Comparison of ENCODE assay signal across 7 cellular contexts in the genomic region with DNA sequence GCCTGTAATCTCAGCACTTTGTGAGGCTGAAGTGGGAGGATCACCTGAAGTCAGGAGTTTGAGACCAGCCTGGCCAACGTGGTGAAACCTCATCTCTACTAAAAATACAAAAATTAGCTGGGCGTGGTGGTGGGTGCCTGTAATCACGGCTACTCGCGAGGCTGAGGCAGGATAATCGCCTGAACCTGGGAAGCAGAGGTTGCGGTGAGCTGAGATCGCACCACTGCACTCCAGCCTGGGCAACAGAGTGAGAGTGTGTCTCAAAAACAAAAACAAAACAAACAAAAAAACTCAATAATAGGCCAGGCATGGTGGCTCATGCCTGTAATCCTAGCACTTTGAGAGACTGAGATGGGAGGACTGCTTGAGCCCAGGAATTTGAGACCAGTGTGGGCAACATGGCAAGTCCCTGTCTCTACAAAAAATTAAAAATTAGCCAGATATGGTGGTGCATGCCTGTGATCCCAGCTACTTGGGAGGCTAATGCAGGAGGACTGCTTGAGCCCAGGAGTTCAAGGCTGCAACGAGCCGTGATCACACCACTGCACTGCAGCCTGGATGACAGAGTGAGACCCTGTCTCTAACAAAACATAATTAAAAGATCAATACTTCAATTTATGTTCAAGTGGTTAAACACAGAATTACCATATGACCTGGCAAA. TPM values are rescaled to one million over a fixed set of nuclear protein-coding genes. Genes with fewer than 3 reads are reported as not detected.
DNase-seq lines count a peak whose midpoint lies in the region; ATAC-seq and TF ChIP-seq lines count a peak whose summit lies in the region.
"Not testable (repeated sequence)": the region's sequence is repeated elsewhere in the genome, so short reads cannot be mapped to it uniquely, and the experiment has no call there.

No MANE protein-coding gene starts in this region.

- H3K4me1 Mint-ChIP-seq in CD14-positive monocyte: peaks cover 29% of the 10 kb centered on the region
- H3K4me1 Mint-ChIP-seq in IgD-negative memory B cell: peaks cover 28 to 56% (median 42%) of the 10 kb centered on the region in 3 donors
- peaks cover 33% of the 10 kb centered on the region for H3K4me1 Mint-ChIP-seq in activated T-helper 17 cell treated with anti-CD3 and anti-CD28 coated beads, Interleukin-2, amount 50 U/mL, for 72 hours
- H3K4me1 Mint-ChIP-seq in effector memory CD8-positive, alpha-beta T cell (ENCODE audit: low read depth in 2 of 2): peaks cover 47 to 66% of the 10 kb centered on the region in 2 donors
- H3K4me1 Mint-ChIP-seq in mesothelial cell of epicardium: peaks cover 32% of the 10 kb centered on the region
- peaks cover 38% of the 10 kb centered on the region for H3K4me1 Mint-ChIP-seq in nephron
- peaks cover 28% of the 10 kb centered on the region for H3K4me1 Mint-ChIP-seq in progenitor cell of endocrine pancreas (ENCODE audit: low read depth)

- H3K27ac Mint-ChIP-seq in CD14-positive monocyte: peak overlapping the region in 6 of 7 donors; percentile 4 to 81 (median 69)
- H3K27ac Mint-ChIP-seq in IgD-negative memory B cell: peak overlapping the region; percentile 18 to 71 (median 34)
- H3K27ac Mint-ChIP-seq in activated T-helper 17 cell treated with anti-CD3 and anti-CD28 coated beads, Interleukin-2, amount 50 U/mL, for 72 hours: peak overlapping the region; percentile 37
- peak overlapping the region; percentile 73 to 83 for H3K27ac Mint-ChIP-seq in effector memory CD8-positive, alpha-beta T cell
- peak overlapping the region; percentile 86 for H3K27ac Mint-ChIP-seq in mesothelial cell of epicardium
- H3K27ac Mint-ChIP-seq in nephron: peak overlapping the region in 2 of 3 experiments; percentile 56 to 89
- peak overlapping the region; percentile 56 for H3K27ac Mint-ChIP-seq in progenitor cell of endocrine pancreas

- H3K4me3 Mint-ChIP-seq in CD14-positive monocyte; IgD-negative memory B cell; activated T-helper 17 cell treated with anti-CD3 and anti-CD28 coated beads, Interleukin-2, amount 50 U/mL, for 72 hours; mesothelial cell of epicardium; nephron; progenitor cell of endocrine pancreas (ENCODE audit: low read depth): not testable (repeated sequence)
- H3K4me3 Mint-ChIP-seq in effector memory CD8-positive, alpha-beta T cell: peak overlapping the region; percentile 12 to 48

- intact Hi-C loops in CD14-positive monocyte (cut with micrococcal nuclease): not testable (repeated sequence)

- ATAC-seq in activated T-helper 17 cell treated with anti-CD3 and anti-CD28 coated beads, Interleukin-2, amount 50 U/mL, for 72 hours (replicated peaks); effector memory CD8-positive, alpha-beta T cell (replicated peaks): not testable (repeated sequence)

- not testable (repeated sequence) for DNase-seq in CD14-positive monocyte (ENCODE audit: low spot score); effector memory CD8-positive, alpha-beta T cell; mesothelial cell of epicardium (ENCODE audit: low spot score in 2 of 2, unreplicated experiment in 2 of 2); progenitor cell of endocrine pancreas (ENCODE audit: low spot score, unreplicated experiment)

- peaks cover 12 to 22% of the 10 kb centered on the region in 2 donors for H3K36me3 Mint-ChIP-seq in CD14-positive monocyte
- not testable (repeated sequence) for H3K36me3 Mint-ChIP-seq in IgD-negative memory B cell; activated T-helper 17 cell treated with anti-CD3 and anti-CD28 coated beads, Interleukin-2, amount 50 U/mL, for 72 hours (ENCODE audit: low read depth); mesothelial cell of epicardium; nephron (ENCODE audit: low read depth); progenitor cell of endocrine pancreas (ENCODE audit: insufficient read depth)
- H3K36me3 Mint-ChIP-seq in effector memory CD8-positive, alpha-beta T cell (ENCODE audit: insufficient read depth): peaks cover 27% of the 10 kb centered on the region

- not testable (repeated sequence) for H3K9me3 Mint-ChIP-seq in CD14-positive monocyte; IgD-negative memory B cell; activated T-helper 17 cell treated with anti-CD3 and anti-CD28 coated beads, Interleukin-2, amount 50 U/mL, for 72 hours; effector memory CD8-positive, alpha-beta T cell; mesothelial cell of epicardium; nephron; progenitor cell of endocrine pancreas (ENCODE audit: low read depth)

- not testable (repeated sequence) for H3K27me3 Mint-ChIP-seq in CD14-positive monocyte (ENCODE audit: low read depth in 3 of 3); IgD-negative memory B cell; activated T-helper 17 cell treated with anti-CD3 and anti-CD28 coated beads, Interleukin-2, amount 50 U/mL, for 72 hours; effector memory CD8-positive, alpha-beta T cell; mesothelial cell of epicardium (ENCODE audit: low read depth); nephron (ENCODE audit: low read depth); progenitor cell of endocrine pancreas

- not testable (repeated sequence) for TF ChIP-seq CTCF in CD14-positive monocyte (IDR thresholded peaks at IDR 0.05); mesothelial cell of epicardium (IDR thresholded peaks at IDR 0.05; ENCODE audit: unreplicated experiment); nephron (IDR thresholded peaks at IDR 0.05; ENCODE audit: unreplicated experiment in 3 of 3); progenitor cell of endocrine pancreas (IDR thresholded peaks at IDR 0.05; ENCODE audit: unreplicated experiment)

RNA-seq across cellular contexts. Expression of gene MAPK1, which starts 28.2 kb away (rescaled TPM):
- polyA plus RNA-seq in CD14-positive monocyte (100 to 1,000 TPM; 118 to 148 TPM), IgD-negative memory B cell (41.2 TPM)
- 10 to 100 TPM; 48.6 to 70.7 TPM for total RNA-seq in activated T-helper 17 cell treated with anti-CD3 and anti-CD28 coated beads, Interleukin-2, amount 50 U/mL, for 72 hours
- total RNA-seq in mesothelial cell of epicardium (90.2 to 92.9 TPM (median 90.4 TPM) in 3 replicates), progenitor cell of endocrine pancreas (116 and 126 TPM in 2 replicates)

Comparison
In these comparisons a context has a peak if more than half of its experiments do, and no peak if none do; other contexts are left out.
1. H3K27ac Mint-ChIP-seq: peak in every context shown above with its lines; median percentile 86 in mesothelial cell of epicardium; 78 in effector memory CD8-positive, alpha-beta T cell; 72 in nephron; 69 in CD14-positive monocyte; 56 in progenitor cell of endocrine pancreas; 37 in activated T-helper 17 cell treated with anti-CD3 and anti-CD28 coated beads, Interleukin-2, amount 50 U/mL, for 72 hours; 34 in IgD-negative memory B cell.